Comparison of ENCODE assay signal across 8 cellular contexts in the genomic region with DNA sequence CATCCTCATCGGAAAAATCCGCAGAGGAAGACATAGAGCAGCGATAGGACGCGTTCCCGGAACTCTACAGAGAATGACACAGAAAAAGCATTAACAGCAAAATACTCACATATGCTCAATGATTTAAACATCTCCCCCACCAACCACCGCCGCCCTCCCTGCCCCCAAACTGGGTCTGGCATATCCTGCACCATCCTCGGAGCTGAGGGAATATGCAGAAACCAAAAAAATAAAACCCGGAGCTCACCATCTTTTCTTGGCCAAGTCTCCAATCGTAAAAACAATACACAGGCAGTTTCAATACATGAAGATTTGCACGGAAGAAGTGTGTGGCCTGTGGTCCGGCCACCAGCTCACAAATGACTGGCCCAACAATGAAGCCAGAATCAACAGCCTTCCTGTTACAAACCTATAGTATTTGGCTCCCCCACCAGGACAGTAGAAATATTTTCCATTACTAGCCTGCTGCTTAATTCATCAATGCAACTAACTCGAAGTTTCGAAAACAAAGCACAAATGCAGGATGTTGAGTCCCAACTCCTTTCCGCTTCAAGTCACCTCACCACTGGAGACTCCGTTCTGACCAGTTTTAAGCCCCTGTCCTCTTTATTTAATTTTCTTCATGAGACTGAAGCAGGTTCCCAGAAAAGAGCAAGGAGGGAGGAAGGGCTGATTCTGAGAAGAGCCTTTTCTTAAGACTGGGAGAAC.
DNase-seq lines count a peak whose midpoint lies in the region; ATAC-seq, FAIRE-seq and TF ChIP-seq lines count a peak whose summit lies in the region.

No MANE protein-coding gene starts in this region.

- H3K4me2 ChIP-seq in OCI-LY7 (ENCODE audit: low read length), result peak overlapping the region; percentile 53
- no peak overlapping the region for H3K4me2 ChIP-seq in K562 (ENCODE audit: insufficient read depth, low read length)

- peak overlapping the region; percentile 65 for H2AFZ ChIP-seq in OCI-LY7 (ENCODE audit: low read length)
- H2AFZ ChIP-seq in K562 (ENCODE audit: low read depth, low read length), result no peak overlapping the region

- in situ Hi-C loops in K562 (cut with MboI), result loop anchor here (25.0 kb wide), 1 partner anchor 489 kb away; no protein-coding TSS in a partner anchor

- no peaks in the 10 kb centered on the region for H3K9me2 ChIP-seq in OCI-LY7 (ENCODE audit: insufficient read depth, low read length)

- FAIRE-seq in K562 (lab: Jason Lieb, UNC), result peak; percentile 84

- CTCF ChIA-PET in OCI-LY7 (lab: Charles Lee; ENCODE audit: unreplicated experiment) (no interaction called here), K562 (lab: Yijun Ruan, JAX; ENCODE audit: low intra/inter-chr PET ratio) (interaction anchor here (0.6 to 2.3 kb wide), 2 partner anchors 214 to 259 kb away, joined by 3 to 11 read pairs; no protein-coding TSS in a partner anchor)

- H3K36me3 ChIP-seq in OCI-LY7 (ENCODE audit: insufficient read depth, low read length) (no peaks in the 10 kb centered on the region), K562 (ENCODE audit: control insufficient read depth, insufficient read depth, low read length) (no peaks in the 10 kb centered on the region), iPS DF 6.9 (ENCODE audit: control insufficient read depth, insufficient read depth, low read length) (no peaks in the 10 kb centered on the region)

- no peak overlapping the region for H3K9ac ChIP-seq in K562 (ENCODE audit: insufficient read depth in 1 of 2, low read depth in 2 of 2, low read length in 2 of 2)

- intact Hi-C loops in OCI-LY7 (cut with micrococcal nuclease; ENCODE audit: unreplicated experiment) (loop anchor here (1.0 to 10.0 kb wide), 2 partner anchors 142 to 217 kb away; no protein-coding TSS in a partner anchor), K562 (cut with micrococcal nuclease) (loop anchor here (2.0 to 5.0 kb wide), 3 partner anchors 34 to 215 kb away; no protein-coding TSS in a partner anchor)

- TF ChIP-seq RAD21 in K562 (CRISPR knock-in tag; conservative IDR thresholded peaks at IDR 0.05 in 1 of 2, IDR thresholded peaks at IDR 0.05 in 1 of 2), result peak; percentile 60 to 73

- H3K79me2 ChIP-seq in OCI-LY7 (ENCODE audit: insufficient read depth, low read depth, low read length) (no peaks in the 10 kb centered on the region), K562 (ENCODE audit: control insufficient read depth, insufficient read depth, low read length) (no peaks in the 10 kb centered on the region)

- no peak for TF ChIP-seq EP300 in K562 (IDR thresholded peaks at IDR 0.05; ENCODE audit: low read length)

- TF ChIP-seq POLR2A in K562 (conservative IDR thresholded peaks at IDR 0.05), result no peak

- BruUV-seq in OCI-LY7 (replicated peaks; lab: Mats Ljungman, UMichigan) (no TSS peak), K562 (replicated peaks; lab: Mats Ljungman, UMichigan) (no TSS peak)

- peak overlapping the region; percentile 36 for H3K4me3 ChIP-seq in OCI-LY7 (ENCODE audit: low read depth, low read length, poor library complexity, severe bottlenecking)
- no peak overlapping the region for H3K4me3 ChIP-seq in K562
- peak overlapping the region; percentile 77; the same call in 1 of the 2 replicates for H3K4me3 ChIP-seq in iPS DF 6.9 (ENCODE audit: low read length)

- no peaks in the 10 kb centered on the region for H4K20me1 ChIP-seq in OCI-LY7 (ENCODE audit: insufficient read depth, low read length)
- H4K20me1 ChIP-seq in K562 (replicated peaks; ENCODE audit: control insufficient read depth, insufficient read depth, low read length), result 0 out of 2 replicates have a peak, but pooled peaks cover 4% of the 10 kb centered on the region

- H3K4me1 ChIP-seq in OCI-LY7 (ENCODE audit: insufficient read depth, low read length, poor library complexity, severe bottlenecking) (peaks cover 4% of the 10 kb centered on the region), K562 (replicated peaks in 1 of 2; ENCODE audit: control insufficient read depth in 2 of 2, insufficient read depth in 2 of 2, low read length in 2 of 2) (no peaks in the 10 kb centered on the region; a peak in 1 of 5 replicates), iPS DF 6.9 (ENCODE audit: control insufficient read depth, insufficient read depth, low read length) (peaks cover 4% of the 10 kb centered on the region)

- ATAC-seq in GM19468 (IDR thresholded peaks at IDR 0.05; ENCODE audit: extremely low read depth, unreplicated experiment) (peak; percentile 94), HG03558 (IDR thresholded peaks at IDR 0.05; ENCODE audit: extremely low read depth, unreplicated experiment) (peak; percentile 73), K562 (peak; percentile 92)

- 26% methylated on average over 10 of the region's 17 CpGs for WGBS in K562 (ENCODE audit: insufficient coverage, low coverage, missing lambda C conversion rate)
- no CpG with 5 or more reads among the region's 17 CpGs for WGBS in iPS DF 6.9 (ENCODE audit: insufficient coverage, insufficient read length)

- POLR2A ChIA-PET in OCI-LY7 (lab: Charles Lee) (interaction anchor here (0.6 to 2.6 kb wide), 5 partner anchors 9 to 922 kb away, joined by 3 to 12 read pairs (median 4); no protein-coding TSS in a partner anchor), K562 (lab: Yijun Ruan, JAX) (interaction anchor here (0.5 kb wide), 1 partner anchor 35 kb away, joined by 4 read pairs; no protein-coding TSS in a partner anchor)

- DNase-seq in NCI-H2107 treated with DMSO at 0.1 percent for 48 hours (lab: John Stamatoyannopoulos, UW; ENCODE audit: unreplicated experiment) (peak; percentile 48), NCI-H2107 (lab: John Stamatoyannopoulos, UW) (no peak), OCI-LY7 (ENCODE audit: low spot score) (peak; percentile 61), K562 (ENCODE audit: extremely low read depth in 1 of 4, low spot score in 3 of 4) (peak in 2 of 4 experiments; percentile 40 to 55), iPS DF 6.9 (ENCODE audit: low read depth, low spot score) (peak; percentile 52), retina (peak; percentile 87)

- TF ChIP-seq CTCF in OCI-LY7 (conservative IDR thresholded peaks at IDR 0.05; ENCODE audit: low read length) (peak; percentile 86), K562 (IDR thresholded peaks at IDR 0.05 in 2 of 3, conservative IDR thresholded peaks at IDR 0.05 in 1 of 3; ENCODE audit: insufficient read depth in 2 of 3, low read depth in 1 of 3, low read length in 3 of 3) (peak; percentile 47 to 70 (median 59); a peak in 5 of 6 replicates)

- H3K9me1 ChIP-seq in K562 (ENCODE audit: control insufficient read depth, insufficient read depth, low read length), result no peaks in the 10 kb centered on the region

- H3K9me3 ChIP-seq in OCI-LY7 (ENCODE audit: low read length) (no peaks in the 10 kb centered on the region), K562 (replicated peaks; ENCODE audit: control insufficient read depth, insufficient read depth, low read depth, low read length) (no peaks in the 10 kb centered on the region), iPS DF 6.9 (ENCODE audit: control insufficient read depth, insufficient read depth, low read length) (no peaks in the 10 kb centered on the region)

- H3K27ac ChIP-seq in OCI-LY7 (ENCODE audit: low read depth, low read length, poor library complexity, severe bottlenecking), result no peak overlapping the region
- H3K27ac ChIP-seq in K562 (ENCODE audit: extremely low read depth, low read depth, low read length), result no peak overlapping the region
- H3K27ac ChIP-seq in iPS DF 6.9 (ENCODE audit: low read length), result no peak overlapping the region

- no peaks in the 10 kb centered on the region for H3K27me3 ChIP-seq in K562 (ENCODE audit: control insufficient read depth in 2 of 2, insufficient read depth in 2 of 2, low read length in 2 of 2)
- H3K27me3 ChIP-seq in iPS DF 6.9 (ENCODE audit: control insufficient read depth, insufficient read depth, low read length), result no peaks in the 10 kb centered on the region

TF ChIP-seq in K562, 482 proteins besides CTCF, POLR2A, EP300 and RAD21 (continues in another document):
- 0 out of 2 replicates have a peak, but pooled peaks have one; percentile 30 for TF ChIP-seq SMC3 (conservative IDR thresholded peaks at IDR 0.05; ENCODE audit: insufficient read depth, low read depth, low read length)
